Comparison of ENCODE assay signal across 1 cellular context in genomic region chr20:461254-462198, GRCh38.
TF ChIP-seq lines count a peak whose summit lies in the region.

No MANE protein-coding gene starts in this region.

TF ChIP-seq in HepG2, 621 proteins besides CTCF, POLR2A, EP300 and RAD21 (continued from another document and continues in another):
- TF ChIP-seq TSC22D2 (CRISPR knock-in tag; IDR thresholded peaks at IDR 0.05; ENCODE audit: borderline replicate concordance) (no peak; the same call in 1 of the 2 replicates), ZNF383 (CRISPR knock-in tag; IDR thresholded peaks at IDR 0.05; ENCODE audit: borderline replicate concordance) (no peak), ZNF451 (CRISPR knock-in tag; IDR thresholded peaks at IDR 0.05) (no peak), RELA (CRISPR knock-in tag; IDR thresholded peaks at IDR 0.05) (no peak), ZBTB20 (CRISPR knock-in tag; IDR thresholded peaks at IDR 0.05; ENCODE audit: borderline replicate concordance, low read depth) (no peak), ZNF563 (CRISPR knock-in tag; IDR thresholded peaks at IDR 0.05) (peak; percentile 31; the same call in 1 of the 2 replicates), ZNF691 (CRISPR knock-in tag; IDR thresholded peaks at IDR 0.05; ENCODE audit: borderline replicate concordance, low read depth) (no peak), ZBTB26 (CRISPR knock-in tag; IDR thresholded peaks at IDR 0.05; ENCODE audit: borderline replicate concordance) (no peak; the same call in 1 of the 2 replicates), FOXP4 (CRISPR knock-in tag; IDR thresholded peaks at IDR 0.05) (no peak), CREBL2 (CRISPR knock-in tag; IDR thresholded peaks at IDR 0.05; ENCODE audit: borderline replicate concordance) (no peak), NR3C1 (CRISPR knock-in tag; IDR thresholded peaks at IDR 0.05) (no peak), ZNF660 (CRISPR knock-in tag; IDR thresholded peaks at IDR 0.05; ENCODE audit: borderline replicate concordance, low read depth) (no peak), ZNF24 (IDR thresholded peaks at IDR 0.05) (0 out of 2 replicates have a peak, but pooled peaks have one; percentile 6), CHD4 (IDR thresholded peaks at IDR 0.05; ENCODE audit: borderline replicate concordance, low read length) (peak; percentile 70; the same call in 1 of the 2 replicates), SKI (IDR thresholded peaks at IDR 0.05; ENCODE audit: partially characterized antibody) (no peak), ZNF619 (CRISPR knock-in tag; IDR thresholded peaks at IDR 0.05) (peak; percentile 74; the same call in 1 of the 2 replicates), SP4 (CRISPR knock-in tag; IDR thresholded peaks at IDR 0.05) (0 out of 2 replicates have a peak, but pooled peaks have one; percentile 8), KIAA2018 (CRISPR knock-in tag; IDR thresholded peaks at IDR 0.05; ENCODE audit: borderline replicate concordance) (no peak), ZNF704 (CRISPR knock-in tag; IDR thresholded peaks at IDR 0.05; ENCODE audit: borderline replicate concordance) (peak; percentile 52; the same call in 1 of the 2 replicates), ARNTL (CRISPR knock-in tag; IDR thresholded peaks at IDR 0.05) (no peak), ZNF775 (CRISPR knock-in tag; IDR thresholded peaks at IDR 0.05; ENCODE audit: borderline replicate concordance) (no peak), ATRX (CRISPR knock-in tag; IDR thresholded peaks at IDR 0.05; ENCODE audit: borderline replicate concordance) (no peak), ZBTB14 (CRISPR knock-in tag; IDR thresholded peaks at IDR 0.05) (no peak; the same call in 1 of the 2 replicates), MBD4 (IDR thresholded peaks at IDR 0.05; ENCODE audit: borderline replicate concordance, low read length) (no peak), NKX3-1 (CRISPR knock-in tag; IDR thresholded peaks at IDR 0.05) (no peak; the same call in 1 of the 2 replicates), PRPF4 (IDR thresholded peaks at IDR 0.05; ENCODE audit: low read depth, low read length, poor library complexity, severe bottlenecking) (no peak), ELF1 (CRISPR knock-in tag; IDR thresholded peaks at IDR 0.05) (no peak), CENPX (CRISPR knock-in tag; IDR thresholded peaks at IDR 0.05) (no peak), ZNF574 (CRISPR knock-in tag; IDR thresholded peaks at IDR 0.05) (no peak), ELF3 (CRISPR knock-in tag; IDR thresholded peaks at IDR 0.05) (no peak), PAX8 (CRISPR knock-in tag; IDR thresholded peaks at IDR 0.05; ENCODE audit: borderline replicate concordance) (no peak), ZNF441 (CRISPR knock-in tag; IDR thresholded peaks at IDR 0.05; ENCODE audit: borderline replicate concordance) (no peak), REPIN1 (CRISPR knock-in tag; IDR thresholded peaks at IDR 0.05; ENCODE audit: borderline replicate concordance, low read depth) (no peak; the same call in 1 of the 2 replicates), MNT (IDR thresholded peaks at IDR 0.05) (no peak), CC2D1A (CRISPR knock-in tag; IDR thresholded peaks at IDR 0.05) (no peak), ZNF350 (CRISPR knock-in tag; IDR thresholded peaks at IDR 0.05; ENCODE audit: borderline replicate concordance, low read depth) (peak; percentile 68; the same call in 1 of the 2 replicates), ZSCAN31 (CRISPR knock-in tag; IDR thresholded peaks at IDR 0.05; ENCODE audit: low read depth) (no peak), EED (CRISPR knock-in tag; IDR thresholded peaks at IDR 0.05) (no peak), TOPORS (CRISPR knock-in tag; IDR thresholded peaks at IDR 0.05) (no peak), HNF4A (CRISPR knock-in tag; IDR thresholded peaks at IDR 0.05) (peak; percentile 15; the same call in 1 of the 2 replicates), ARNT (IDR thresholded peaks at IDR 0.05) (no peak)
